In the genomic region with DNA sequence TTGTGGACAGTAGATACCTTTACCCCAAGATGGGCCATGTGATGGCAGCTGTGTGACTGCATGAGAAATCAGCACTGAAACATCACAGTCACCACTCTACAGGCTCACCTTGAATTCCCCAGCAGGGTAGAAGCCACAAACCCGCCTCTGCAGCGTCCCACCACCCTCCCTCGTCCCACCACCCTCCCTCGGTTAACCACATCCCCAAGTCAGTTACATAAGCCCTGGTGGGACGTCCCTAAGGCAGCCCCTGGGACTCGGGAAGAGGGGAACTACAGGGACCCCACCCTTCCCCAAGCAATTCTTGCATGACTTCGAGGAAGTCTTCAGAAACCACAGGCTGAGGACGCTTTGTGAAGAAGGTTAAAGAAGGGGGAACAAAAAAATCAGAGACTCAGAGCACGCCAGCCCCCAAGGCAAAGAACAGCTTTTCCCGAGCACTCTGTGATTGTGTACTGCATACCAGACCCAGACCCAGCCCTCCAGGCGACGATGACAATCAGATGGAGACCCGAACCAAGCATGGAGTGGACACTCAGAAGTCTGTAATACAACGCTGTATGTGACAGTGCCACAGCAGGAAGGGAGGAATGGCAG, we compare ENCODE assay signal across 9 cellular contexts.
DNase-seq lines count a peak whose midpoint lies in the region; ATAC-seq, FAIRE-seq and TF ChIP-seq lines count a peak whose summit lies in the region.
"Had no signal": no experiment of that assay in that cellular context is flagged by ENCODE, and none has a peak within 500 bp of the region (broad histone marks: within the 10 kb centered on the region; RNA-seq: fewer than 3 reads in every experiment).

No MANE protein-coding gene starts in this region.

- FAIRE-seq in GM12891 (lab: Jason Lieb, UNC), result no peak

- peaks cover 79 to 89% (median 88%) of the 10 kb centered on the region in 3 donors for H3K4me1 Mint-ChIP-seq in T-cell

- CTCF ChIA-PET in T-cell (lab: Charles Lee), result interaction anchor here in 1 of 2 donors (0.6 to 0.8 kb wide), 2 partner anchors 69 to 108 kb away, joined by 3 to 4 read pairs; no protein-coding TSS in a partner anchor

- no peaks in the 10 kb centered on the region for H3K9me3 Mint-ChIP-seq in T-cell

- peaks cover 20% of the 10 kb centered on the region for H3K36me3 Mint-ChIP-seq in T-cell

- TF ChIP-seq POLR2A in GM12891 (IDR thresholded peaks at IDR 0.05; ENCODE audit: low read depth, low read length), result no peak
- TF ChIP-seq POLR2A in ovary (IDR thresholded peaks at IDR 0.05), result no peak

- WGBS in ovary, 3 donors, result 81 to 89% (median 82%) methylated on average over 14 of the region's 14 CpGs

- H3K4me1 ChIP-seq in ovary (ENCODE audit: insufficient read depth), result peaks cover 8% of the 10 kb centered on the region

- H3K9me3 ChIP-seq in ovary, result no peaks in the 10 kb centered on the region

- H3K27me3 ChIP-seq in ovary (no peaks in the 10 kb centered on the region), brain microvascular endothelial cell (replicated peaks) (no peaks in the 10 kb centered on the region)
- H3K27me3 ChIP-seq: cardiac muscle cell had no signal

- in situ Hi-C loops in brain microvascular endothelial cell (cut with HindIII; ENCODE audit: low pct_ligation_motif_present, low sequenced_read_pairs), result no loop called here

- peak; percentile 56 for ATAC-seq in HG02840 (IDR thresholded peaks at IDR 0.05; ENCODE audit: low FRiP score, unreplicated experiment)
- ATAC-seq in T-cell (replicated peaks in 1 of 4), result peak; percentile 74 to 90 (median 82)

- peak; percentile 50 for DNase-seq in GM12891 (ENCODE audit: insufficient read length, low spot score)
- DNase-seq in T-cell, result peak; percentile 70 to 95 (median 88)
- peak; percentile 74 for DNase-seq in activated naive CD4-positive, alpha-beta T cell treated with anti-CD3 and anti-CD28 coated beads, Interleukin-2, amount 50 U/mL, for 16 hours
- DNase-seq in ovary, result peak in 3 of 5 donors; percentile 8 to 37 (median 19)
- DNase-seq in brain microvascular endothelial cell, result no peak
- no peak for DNase-seq in GOT3 (lab: John Stamatoyannopoulos, UW)
- no peak for DNase-seq in NCI-H187 treated with DMSO at 0.1 percent for 48 hours (lab: John Stamatoyannopoulos, UW)

- H3K4me3 ChIP-seq in ovary (no peak overlapping the region), brain microvascular endothelial cell (ENCODE audit: low read depth, low read length) (no peak overlapping the region)
- H3K4me3 ChIP-seq: cardiac muscle cell had no signal

- POLR2A ChIA-PET in T-cell (lab: Charles Lee), result interaction anchor here in 1 of 2 donors (0.6 kb wide), 1 partner anchor 143 kb away, joined by 3 read pairs; no protein-coding TSS in a partner anchor

- no peak for TF ChIP-seq CTCF in ovary (IDR thresholded peaks at IDR 0.05)
- TF ChIP-seq CTCF in brain microvascular endothelial cell (IDR thresholded peaks at IDR 0.05; ENCODE audit: low read depth, low read length, missing control alignments), result no peak

- H3K27ac ChIP-seq in ovary (peak overlapping the region in 1 of 2 donors; percentile 18), brain microvascular endothelial cell (no peak overlapping the region)
- H3K27ac ChIP-seq: cardiac muscle cell had no signal

- TF ChIP-seq EP300 in ovary (IDR thresholded peaks at IDR 0.05), result no peak

- H3K27ac Mint-ChIP-seq in T-cell, result peak overlapping the region; percentile 93 to 95

- intact Hi-C loops in ovary (cut with DNase I), result no loop called here

- peak overlapping the region; percentile 65 to 73 (median 70) for H3K4me3 Mint-ChIP-seq in T-cell

- H3K36me3 ChIP-seq in ovary (no peaks in the 10 kb centered on the region), brain microvascular endothelial cell (replicated peaks) (no peaks in the 10 kb centered on the region)
- H3K36me3 ChIP-seq: cardiac muscle cell had no signal

- no peaks in the 10 kb centered on the region for H3K27me3 Mint-ChIP-seq in T-cell

TF ChIP-seq in GM12891, 5 proteins besides CTCF, POLR2A, EP300 and RAD21:
- TF ChIP-seq POU2F2 (IDR thresholded peaks at IDR 0.05; ENCODE audit: low read depth, low read length) (peak; percentile 85; the same call in 1 of the 2 replicates), SPI1 (IDR thresholded peaks at IDR 0.05; ENCODE audit: low read depth, low read length) (peak; percentile 27; the same call in 1 of the 2 replicates), PAX5 (IDR thresholded peaks at IDR 0.05; ENCODE audit: insufficient read depth, low read length, severe bottlenecking) (no peak), POLR2AphosphoS5 (IDR thresholded peaks at IDR 0.05; ENCODE audit: low read depth, low read length) (no peak), TAF1 (IDR thresholded peaks at IDR 0.05; ENCODE audit: low read depth, low read length) (no peak)

Comparison
In these comparisons a context has a peak if more than half of its experiments do, and no peak if none do; other contexts are left out.
1. DNase-seq: peak in GM12891 (single experiment), T-cell (34 of 34), activated naive CD4-positive, alpha-beta T cell treated with anti-CD3 and anti-CD28 coated beads, Interleukin-2, amount 50 U/mL, for 16 hours (single experiment) and ovary (3 of 5); none in brain microvascular endothelial cell (single experiment), GOT3 (single experiment) and NCI-H187 treated with DMSO at 0.1 percent for 48 hours (single experiment).